11 cellular contexts compared by ENCODE assay signal in the genomic region with DNA sequence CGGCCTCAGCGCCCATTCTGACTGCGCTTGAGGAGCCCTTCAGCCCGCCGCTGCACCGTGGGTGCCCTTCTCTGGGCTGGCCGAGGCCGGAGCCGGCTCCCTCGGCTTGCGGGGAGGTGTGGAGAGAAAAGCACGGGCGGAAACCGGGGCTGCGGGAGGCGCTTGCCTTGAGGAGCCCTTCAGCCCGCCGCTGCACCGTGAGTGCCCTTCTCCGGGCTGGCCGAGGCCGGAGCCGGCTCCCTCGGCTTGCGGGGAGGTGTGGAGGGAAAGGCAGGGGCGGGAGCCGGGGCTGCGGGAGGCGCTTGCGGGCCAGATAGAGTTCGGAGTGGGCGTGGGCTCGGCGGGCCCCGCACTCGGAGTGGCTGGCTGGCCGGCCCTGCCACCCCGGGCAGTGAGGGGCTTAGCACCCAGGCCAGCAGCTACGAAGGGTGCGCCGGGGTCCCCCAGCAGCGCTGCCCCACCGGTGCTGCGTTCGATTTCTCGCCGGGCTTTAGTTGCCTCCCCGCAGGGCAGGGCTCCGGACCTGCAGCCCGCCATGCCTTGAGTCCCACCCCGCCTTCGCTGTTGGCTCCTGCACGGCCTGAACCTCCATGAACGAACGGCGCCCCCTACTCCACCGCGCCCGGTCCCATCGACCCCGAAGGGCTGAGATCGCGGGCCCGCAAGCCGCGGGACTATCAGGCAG. TPM values are rescaled to one million over a fixed set of nuclear protein-coding genes. Genes with fewer than 3 reads are reported as not detected.
DNase-seq lines count a peak whose midpoint lies in the region; ATAC-seq, FAIRE-seq and TF ChIP-seq lines count a peak whose summit lies in the region.
"Had no signal": no experiment of that assay in that cellular context is flagged by ENCODE, and none has a peak within 500 bp of the region (broad histone marks: within the 10 kb centered on the region; RNA-seq: fewer than 3 reads in every experiment).

No MANE protein-coding gene starts in this region.

- no peaks in the 10 kb centered on the region for H3K36me3 ChIP-seq in SK-N-MC (ENCODE audit: insufficient read depth, low read length)
- no peaks in the 10 kb centered on the region for H3K36me3 ChIP-seq in kidney (ENCODE audit: control insufficient read depth in 1 of 2, insufficient read depth in 2 of 2, low read length in 2 of 2)

- peak overlapping the region; percentile 37; the same call in 1 of the 2 replicates for H3K27ac ChIP-seq in SK-N-MC
- H3K27ac ChIP-seq in coronary artery: no peak overlapping the region
- H3K27ac ChIP-seq in kidney (ENCODE audit: low read depth in 2 of 2, low read length in 2 of 2): no peak overlapping the region

- peaks cover 24 to 27% of the 10 kb centered on the region in 2 donors for H3K27me3 Mint-ChIP-seq in stimulated activated naive B cell treated with anti-CD40 and anti-IgM and Interleukin-4, amounts not matched to agents 10 μg/mL and 1 μg/mL and 100 μg/mL, for 72 hours

- H3K9me3 ChIP-seq in SK-N-MC (ENCODE audit: low read depth, low read length) (no peaks in the 10 kb centered on the region; the same call in 1 of the 2 replicates), kidney (ENCODE audit: control insufficient read depth in 1 of 2, low read length in 2 of 2) (no peaks in the 10 kb centered on the region)

- peaks cover 0 to 3% of the 10 kb centered on the region in 2 donors for H3K9me3 Mint-ChIP-seq in stimulated activated naive B cell treated with anti-CD40 and anti-IgM and Interleukin-4, amounts not matched to agents 10 μg/mL and 1 μg/mL and 100 μg/mL, for 72 hours

- no peak for TF ChIP-seq CTCF in coronary artery (IDR thresholded peaks at IDR 0.05)
- TF ChIP-seq CTCF in kidney (IDR thresholded peaks at IDR 0.05; ENCODE audit: borderline replicate concordance, extremely low read depth, insufficient read depth): no peak

- ATAC-seq in stimulated activated naive B cell treated with anti-CD40 and anti-IgM and Interleukin-4, amounts not matched to agents 10 μg/mL and 1 μg/mL and 100 μg/mL, for 72 hours (replicated peaks): peak in 1 of 2 donors; percentile 16
- ATAC-seq in GM19455 (IDR thresholded peaks at IDR 0.05; ENCODE audit: unreplicated experiment): no peak
- ATAC-seq in sciatic nerve: no peak

- H3K9ac ChIP-seq in SK-N-MC (ENCODE audit: insufficient read length) (no peak overlapping the region), kidney (ENCODE audit: low read length in 2 of 2) (no peak overlapping the region)

- peak overlapping the region; percentile 55 to 75 for H3K4me3 Mint-ChIP-seq in stimulated activated naive B cell treated with anti-CD40 and anti-IgM and Interleukin-4, amounts not matched to agents 10 μg/mL and 1 μg/mL and 100 μg/mL, for 72 hours

- no peak overlapping the region for H3K4me3 ChIP-seq in SK-N-MC
- peak overlapping the region; percentile 57 for H3K4me3 ChIP-seq in coronary artery
- peak overlapping the region; percentile 15 to 44 for H3K4me3 ChIP-seq in kidney (ENCODE audit: low read length in 2 of 2)

- H3K4me1 Mint-ChIP-seq in stimulated activated naive B cell treated with anti-CD40 and anti-IgM and Interleukin-4, amounts not matched to agents 10 μg/mL and 1 μg/mL and 100 μg/mL, for 72 hours: peaks cover 3% of the 10 kb centered on the region in 2 donors

- H3K27ac Mint-ChIP-seq in stimulated activated naive B cell treated with anti-CD40 and anti-IgM and Interleukin-4, amounts not matched to agents 10 μg/mL and 1 μg/mL and 100 μg/mL, for 72 hours: no peak overlapping the region

- DNase-seq in SK-N-MC (ENCODE audit: low read depth, low spot score) (no peak), coronary artery (ENCODE audit: low spot score) (no peak), kidney (peak; percentile 71), UCSD-AML1 (lab: John Stamatoyannopoulos, UW; ENCODE audit: unreplicated experiment) (no peak), sciatic nerve (ENCODE audit: low spot score) (no peak)
- no peak for DNase-seq in stimulated activated naive B cell treated with anti-CD40 and anti-IgM and Interleukin-4, amounts not matched to agents 10 μg/mL and 1 μg/mL and 100 μg/mL, for 72 hours
- DNase-seq: EL, hippocampal formation, NCI-H524, T1000 had no signal

- intact Hi-C loops in kidney (cut with DNase I): no loop called here
- intact Hi-C loops in sciatic nerve (cut with DNase I): no loop called here

- no peaks in the 10 kb centered on the region for H3K4me1 ChIP-seq in kidney (ENCODE audit: control insufficient read depth in 1 of 2, insufficient read depth in 1 of 2, low read depth in 1 of 2, low read length in 2 of 2)

- FAIRE-seq in kidney (lab: Jason Lieb, UNC): no peak

- peaks cover 0 to 2% of the 10 kb centered on the region in 2 donors for H3K36me3 Mint-ChIP-seq in stimulated activated naive B cell treated with anti-CD40 and anti-IgM and Interleukin-4, amounts not matched to agents 10 μg/mL and 1 μg/mL and 100 μg/mL, for 72 hours

RNA-seq across cellular contexts. Expression of a gene that starts 45.7 kb away (rescaled TPM):
- 24.1 TPM for total RNA-seq in kidney
- 39.8 TPM for polyA plus RNA-seq in kidney (ENCODE audit: insufficient read depth, low read depth, low replicate concordance)
- total RNA-seq in sciatic nerve: 22.7 TPM
